In genomic region chr6:159353193-159353592, GRCh38 we compare ENCODE assay signal across 21 cellular contexts.
"Had no signal": no experiment of that assay in that cellular context is flagged by ENCODE, and none has a peak within 500 bp of the region (broad histone marks: within the 10 kb centered on the region; RNA-seq: fewer than 3 reads in every experiment).

No MANE protein-coding gene starts in this region.

- H3K36me3 ChIP-seq: colonic mucosa, esophagus squamous epithelium, gastrocnemius medialis, heart left ventricle, left lung, lower lobe of right lung had no signal

- H3K27ac Mint-ChIP-seq: dendritic cell treated with granulocyte-macrophage colony-stimulating factor and Interleukin-4, amounts not matched to agents 40 ng/mL and 50 ng/mL, for 4 days; immature natural killer cell; mesothelial cell of epicardium; naive B cell had no signal

- H3K9me3 Mint-ChIP-seq: dendritic cell treated with granulocyte-macrophage colony-stimulating factor and Interleukin-4, amounts not matched to agents 40 ng/mL and 50 ng/mL, for 4 days; immature natural killer cell had no signal

- H3K4me2 ChIP-seq: hepatocyte had no signal

- H3K4me1 Mint-ChIP-seq: immature natural killer cell, mesothelial cell of epicardium, naive B cell had no signal

- H3K4me3 ChIP-seq: colonic mucosa, esophagus squamous epithelium, gastrocnemius medialis, heart left ventricle, hepatocyte, left lung, lower lobe of right lung, mucosa of descending colon had no signal

- H3K4me1 ChIP-seq: colonic mucosa, gastrocnemius medialis, heart left ventricle, left lung, lower lobe of right lung had no signal

- H3K9me3 ChIP-seq: colonic mucosa, esophagus squamous epithelium, gastrocnemius medialis, heart left ventricle, left lung, lower lobe of right lung, mucosa of descending colon had no signal

- H3K27ac ChIP-seq: colonic mucosa, esophagus squamous epithelium, gastrocnemius medialis, heart left ventricle, hepatocyte, left lung, lower lobe of right lung had no signal

- H3K4me3 Mint-ChIP-seq: dendritic cell treated with granulocyte-macrophage colony-stimulating factor and Interleukin-4, amounts not matched to agents 40 ng/mL and 50 ng/mL, for 4 days; immature natural killer cell; mesothelial cell of epicardium had no signal

- DNase-seq: colonic mucosa; cortex of kidney; effector CD4-positive, alpha-beta T cell; effector memory CD4-positive, alpha-beta T cell; esophagus squamous epithelium; foreskin fibroblast; foreskin melanocyte; gastrocnemius medialis; heart left ventricle; hypothalamus; immature natural killer cell; left cardiac atrium; left lung; left ventricle myocardium superior; lower lobe of right lung; mesenchymal stem cell; mucosa of descending colon; naive B cell had no signal

- ATAC-seq: gastrocnemius medialis, heart left ventricle, left cardiac atrium, left lung, left ventricle myocardium superior, lower lobe of right lung, mucosa of descending colon had no signal

- H3K27me3 ChIP-seq: colonic mucosa, heart left ventricle, hepatocyte, left lung had no signal

- H3K36me3 Mint-ChIP-seq: immature natural killer cell, mesothelial cell of epicardium, naive B cell had no signal
